Comparison of ENCODE assay signal across 8 cellular contexts in genomic region chr7:151018421-151019129, GRCh38. TPM values are rescaled to one million over a fixed set of nuclear protein-coding genes. Genes with fewer than 3 reads are reported as not detected.
DNase-seq lines count a peak whose midpoint lies in the region; ATAC-seq and TF ChIP-seq lines count a peak whose summit lies in the region.

No MANE protein-coding gene starts in this region.

- H3K9me3 ChIP-seq in suprapubic skin: no peaks in the 10 kb centered on the region
- H3K9me3 ChIP-seq in tibial nerve: no peaks in the 10 kb centered on the region

- H3K4me3 Mint-ChIP-seq in activated naive CD8-positive, alpha-beta T cell treated with anti-CD3 and anti-CD28 coated beads, Interleukin-2, amount 10 ng/mL, durations not matched to agents 7 days and 5 days: peak overlapping the region; percentile 80

- H3K27ac ChIP-seq in suprapubic skin: no peak overlapping the region
- no peak overlapping the region for H3K27ac ChIP-seq in tibial nerve

- peaks cover 41% of the 10 kb centered on the region for H3K4me1 Mint-ChIP-seq in activated naive CD8-positive, alpha-beta T cell treated with anti-CD3 and anti-CD28 coated beads, Interleukin-2, amount 10 ng/mL, durations not matched to agents 7 days and 5 days

- H3K4me1 ChIP-seq in suprapubic skin (peaks cover 35% of the 10 kb centered on the region), tibial nerve (peaks cover 0 to 25% (median 16%) of the 10 kb centered on the region in 4 donors)

- peaks cover 1% of the 10 kb centered on the region for H3K36me3 Mint-ChIP-seq in activated naive CD8-positive, alpha-beta T cell treated with anti-CD3 and anti-CD28 coated beads, Interleukin-2, amount 10 ng/mL, durations not matched to agents 7 days and 5 days

- H3K27ac Mint-ChIP-seq in activated naive CD8-positive, alpha-beta T cell treated with anti-CD3 and anti-CD28 coated beads, Interleukin-2, amount 10 ng/mL, durations not matched to agents 7 days and 5 days: peak overlapping the region; percentile 86

- no peaks in the 10 kb centered on the region for H3K9me3 Mint-ChIP-seq in activated naive CD8-positive, alpha-beta T cell treated with anti-CD3 and anti-CD28 coated beads, Interleukin-2, amount 10 ng/mL, durations not matched to agents 7 days and 5 days

- H3K36me3 ChIP-seq in suprapubic skin (no peaks in the 10 kb centered on the region), tibial nerve (no peaks in the 10 kb centered on the region)

- peak; percentile 20 for ATAC-seq in activated naive CD8-positive, alpha-beta T cell treated with anti-CD3 and anti-CD28 coated beads, Interleukin-2, amount 10 ng/mL, durations not matched to agents 7 days and 5 days (ENCODE audit: low read depth)
- ATAC-seq in left colon (peak; percentile 19), HG02588 (IDR thresholded peaks at IDR 0.05; ENCODE audit: unreplicated experiment) (no peak)

- TF ChIP-seq CTCF in suprapubic skin (IDR thresholded peaks at IDR 0.05) (no peak), tibial nerve (IDR thresholded peaks at IDR 0.05) (peak in 1 of 5 experiments; percentile 26)

- intact Hi-C loops in left colon (cut with DNase I, micrococcal nuclease): no loop called here

- DNase-seq in DMS53 (lab: John Stamatoyannopoulos, UW): peak; percentile 93
- peak; percentile 5 for DNase-seq in NCI-H2029 treated with DMSO at 0.1 percent for 48 hours (lab: John Stamatoyannopoulos, UW)
- DNase-seq in activated naive CD8-positive, alpha-beta T cell treated with anti-CD3 and anti-CD28 coated beads, Interleukin-2, amount 10 ng/mL, durations not matched to agents 7 days and 5 days: peak; percentile 67
- DNase-seq in left colon: no peak
- DNase-seq in suprapubic skin (ENCODE audit: low spot score in 2 of 2): no peak
- DNase-seq in tibial nerve (ENCODE audit: low spot score in 2 of 2): no peak
- no peak for DNase-seq in NOMO-1 (lab: John Stamatoyannopoulos, UW; ENCODE audit: unreplicated experiment in 2 of 2)

- H3K4me3 ChIP-seq in suprapubic skin (peak overlapping the region; percentile 43), tibial nerve (peak overlapping the region in 2 of 4 donors; percentile 21 to 34)

- TF ChIP-seq EP300 in suprapubic skin (IDR thresholded peaks at IDR 0.05): no peak
- no peak for TF ChIP-seq EP300 in tibial nerve (IDR thresholded peaks at IDR 0.05)

- POLR2A ChIA-PET in activated naive CD8-positive, alpha-beta T cell treated with anti-CD3 and anti-CD28 coated beads, Interleukin-2, amount 10 ng/mL, durations not matched to agents 7 days and 5 days (lab: Charles Lee): interaction anchor here (1.0 to 3.5 kb wide), 6 partner anchors 8 to 55 kb away, joined by 3 to 26 read pairs (median 6); partner anchors contain the start of gene ABCB8

- 5% methylated on average over 27 of the region's 82 CpGs for WGBS in suprapubic skin
- 2 to 4% methylated on average over 15 to 70 of the region's 82 CpGs for WGBS in tibial nerve, 2 donors

- peaks cover 18% of the 10 kb centered on the region for H3K27me3 Mint-ChIP-seq in activated naive CD8-positive, alpha-beta T cell treated with anti-CD3 and anti-CD28 coated beads, Interleukin-2, amount 10 ng/mL, durations not matched to agents 7 days and 5 days

- peaks cover 55% of the 10 kb centered on the region for H3K27me3 ChIP-seq in suprapubic skin
- H3K27me3 ChIP-seq in tibial nerve: peaks cover 2 to 80% of the 10 kb centered on the region in 2 donors

- TF ChIP-seq POLR2A in suprapubic skin (IDR thresholded peaks at IDR 0.05): no peak
- no peak for TF ChIP-seq POLR2A in tibial nerve (IDR thresholded peaks at IDR 0.05)

RNA-seq across cellular contexts. Expression of gene ATG9B, which starts 5.7 kb away (rescaled TPM):
- total RNA-seq in activated naive CD8-positive, alpha-beta T cell treated with anti-CD3 and anti-CD28 coated beads, Interleukin-2, amount 10 ng/mL, durations not matched to agents 7 days and 5 days: 10 to 100 TPM; 11.1 to 11.6 TPM
- total RNA-seq in left colon (under 1 TPM in 1 of 2 donors, not detected in 1; 0.22 TPM), suprapubic skin (100 to 1,000 TPM in 2 of 4 donors, 10 to 100 TPM in 2; 27.0 to 195 (median 122) TPM), tibial nerve (not detected)

RNA-seq across cellular contexts. Expression of gene ABCB8, which starts 9.7 kb away (rescaled TPM):
- 10 to 100 TPM; 48.1 to 48.3 TPM for total RNA-seq in activated naive CD8-positive, alpha-beta T cell treated with anti-CD3 and anti-CD28 coated beads, Interleukin-2, amount 10 ng/mL, durations not matched to agents 7 days and 5 days
- total RNA-seq in left colon (10 to 100 TPM; 25.3 to 40.0 TPM), suprapubic skin (10 to 100 TPM; 29.5 to 42.3 (median 31.9) TPM), tibial nerve (10 to 100 TPM; 21.0 to 49.0 (median 31.6) TPM)

RNA-seq across cellular contexts. Expression of gene NOS3, which starts 27.8 kb away (rescaled TPM):
- 10 to 100 TPM; 12.5 to 15.8 TPM for total RNA-seq in activated naive CD8-positive, alpha-beta T cell treated with anti-CD3 and anti-CD28 coated beads, Interleukin-2, amount 10 ng/mL, durations not matched to agents 7 days and 5 days
- total RNA-seq in left colon (1 to 10 TPM; 2.7 to 5.4 TPM), suprapubic skin (10 to 100 TPM in 1 of 4 donors, 1 to 10 TPM in 3; 2.6 to 10.9 (median 6.8) TPM), tibial nerve (10 to 100 TPM; 20.3 to 38.1 (median 23.8) TPM)

RNA-seq across cellular contexts. Expression of gene ASIC3, which starts 29.8 kb away (rescaled TPM):
- 1 to 10 TPM; 4.7 to 6.0 TPM for total RNA-seq in activated naive CD8-positive, alpha-beta T cell treated with anti-CD3 and anti-CD28 coated beads, Interleukin-2, amount 10 ng/mL, durations not matched to agents 7 days and 5 days
- total RNA-seq in left colon: 1 to 10 TPM; 1.4 to 2.3 TPM
- 1 to 10 TPM; 2.6 to 8.7 (median 4.1) TPM for total RNA-seq in suprapubic skin
- 1 to 10 TPM; 1.7 to 6.0 (median 4.0) TPM for total RNA-seq in tibial nerve

RNA-seq across cellular contexts. Expression of gene CDK5, which starts 39.1 kb away (rescaled TPM):
- total RNA-seq in activated naive CD8-positive, alpha-beta T cell treated with anti-CD3 and anti-CD28 coated beads, Interleukin-2, amount 10 ng/mL, durations not matched to agents 7 days and 5 days: 10 to 100 TPM; 15.3 to 15.9 TPM
- 10 to 100 TPM; 12.8 to 15.1 TPM for total RNA-seq in left colon
- 10 to 100 TPM in 3 of 4 donors, 1 to 10 TPM in 1; 7.7 to 14.7 (median 13.4) TPM for total RNA-seq in suprapubic skin
- 10 to 100 TPM in 1 of 4 donors, 1 to 10 TPM in 3; 3.6 to 13.1 (median 7.1) TPM for total RNA-seq in tibial nerve

Comparison
In these comparisons a context has a peak if more than half of its experiments do, and no peak if none do; other contexts are left out.
1. DNase-seq: peak in DMS53 (single experiment), NCI-H2029 treated with DMSO at 0.1 percent for 48 hours (single experiment) and activated naive CD8-positive, alpha-beta T cell treated with anti-CD3 and anti-CD28 coated beads, Interleukin-2, amount 10 ng/mL, durations not matched to agents 7 days and 5 days (single experiment); none in left colon (0 of 2), suprapubic skin (0 of 2), tibial nerve (0 of 2) and NOMO-1 (0 of 2).
2. RNA of gene ATG9B, which starts 5.7 kb away (total RNA-seq): 27.0 to 195 TPM in suprapubic skin and 11.1 to 11.6 TPM in activated naive CD8-positive, alpha-beta T cell treated with anti-CD3 and anti-CD28 coated beads, Interleukin-2, amount 10 ng/mL, durations not matched to agents 7 days and 5 days; 0.22 TPM in left colon and not detected in tibial nerve; every median in the first group is over 4 times any median in the second.